Comparison of ENCODE assay signal across 26 cellular contexts in the genomic region with DNA sequence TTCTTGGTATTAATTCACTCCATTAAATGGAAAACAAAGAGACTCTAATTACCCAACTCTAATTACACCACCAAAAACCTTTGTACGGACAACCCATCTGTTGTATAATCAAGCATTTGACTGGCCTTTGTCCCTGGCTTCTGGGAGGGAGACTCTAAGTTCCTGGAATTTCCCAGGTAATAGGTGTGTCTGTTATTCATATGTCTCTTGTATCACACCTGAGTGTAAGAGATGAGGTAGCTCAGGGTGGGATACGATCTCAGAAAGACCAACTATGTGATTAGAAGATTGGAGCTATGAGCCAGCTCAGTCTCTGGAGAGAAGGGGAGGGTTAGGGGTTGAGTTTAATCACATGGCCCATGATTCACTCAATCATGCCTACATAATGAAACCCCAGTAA.
"Had no signal": no experiment of that assay in that cellular context is flagged by ENCODE, and none has a peak within 500 bp of the region (broad histone marks: within the 10 kb centered on the region; RNA-seq: fewer than 3 reads in every experiment).

No MANE protein-coding gene starts in this region.

- H3K27me3 ChIP-seq: brain microvascular endothelial cell, cardiac muscle cell had no signal

- H3K27me3 Mint-ChIP-seq: activated B cell treated with CpG ODN at 0.5 μM for 24 hours had no signal

- DNase-seq: activated B cell treated with CpG ODN at 0.5 μM for 24 hours; activated CD4-positive, alpha-beta memory T cell treated with anti-CD3 and anti-CD28 coated beads for 36 hours; activated CD4-positive, alpha-beta T cell treated with anti-CD3 and anti-CD28 coated beads for 1 hour; activated CD4-positive, alpha-beta T cell treated with anti-CD3 and anti-CD28 coated beads, Interleukin-2, amount 10 ng/mL, durations not matched to agents 24 days and 14 days; activated gamma-delta T cell; activated naive CD4-positive, alpha-beta T cell treated with anti-CD3 and anti-CD28 coated beads for 36 hours; activated T-cell treated with anti-CD3 and anti-CD28 coated beads for 4 hours; activated T-cell treated with anti-CD3 and anti-CD28 coated beads, Interleukin-2, amount 50 U/mL, for 48 hours; amygdala; MM.1S; NCI-H1105; NCI-H1436; NCI-H187 treated with DMSO at 0.1 percent for 48 hours; NCI-H2171; NCI-H526; NCI-H82; RPMI8226; T-cell; T-helper 2 cell; T1000 had no signal

- H3K4me3 Mint-ChIP-seq: activated B cell treated with CpG ODN at 0.5 μM for 24 hours; activated CD4-positive, alpha-beta memory T cell treated with anti-CD3 and anti-CD28 coated beads for 36 hours; activated CD4-positive, alpha-beta T cell treated with anti-CD3 and anti-CD28 coated beads, Interleukin-2, amount 10 ng/mL, durations not matched to agents 24 days and 14 days; activated naive CD4-positive, alpha-beta T cell treated with anti-CD3 and anti-CD28 coated beads for 36 hours; activated naive CD8-positive, alpha-beta T cell; activated T-helper 17 cell treated with anti-CD3 and anti-CD28 coated beads, Interleukin-2, amount 50 U/mL, for 72 hours; T-cell had no signal

- H3K27ac ChIP-seq: brain microvascular endothelial cell, cardiac muscle cell, SK-N-MC had no signal

- H3K36me3 ChIP-seq: brain microvascular endothelial cell, cardiac muscle cell had no signal

- ATAC-seq: activated T-helper 17 cell treated with anti-CD3 and anti-CD28 coated beads, Interleukin-2, amount 50 U/mL, for 72 hours; Right ventricle myocardium inferior; T-cell had no signal

- H3K4me1 Mint-ChIP-seq: activated B cell treated with CpG ODN at 0.5 μM for 24 hours; activated CD4-positive, alpha-beta T cell treated with anti-CD3 and anti-CD28 coated beads, Interleukin-2, amount 10 ng/mL, durations not matched to agents 24 days and 14 days; activated T-helper 17 cell treated with anti-CD3 and anti-CD28 coated beads, Interleukin-2, amount 50 U/mL, for 72 hours had no signal

- H3K27ac Mint-ChIP-seq: activated B cell treated with CpG ODN at 0.5 μM for 24 hours; activated CD4-positive, alpha-beta memory T cell treated with anti-CD3 and anti-CD28 coated beads for 36 hours; activated CD4-positive, alpha-beta T cell treated with anti-CD3 and anti-CD28 coated beads, Interleukin-2, amount 10 ng/mL, durations not matched to agents 24 days and 14 days; activated naive CD4-positive, alpha-beta T cell treated with anti-CD3 and anti-CD28 coated beads for 36 hours; activated naive CD8-positive, alpha-beta T cell; activated T-helper 17 cell treated with anti-CD3 and anti-CD28 coated beads, Interleukin-2, amount 50 U/mL, for 72 hours; T-cell had no signal

- H3K4me3 ChIP-seq: cardiac muscle cell, SK-N-MC had no signal

- H3K36me3 Mint-ChIP-seq: activated CD4-positive, alpha-beta memory T cell treated with anti-CD3 and anti-CD28 coated beads for 36 hours had no signal
